ENCODE assay signal across 8 cellular contexts in the genomic region with DNA sequence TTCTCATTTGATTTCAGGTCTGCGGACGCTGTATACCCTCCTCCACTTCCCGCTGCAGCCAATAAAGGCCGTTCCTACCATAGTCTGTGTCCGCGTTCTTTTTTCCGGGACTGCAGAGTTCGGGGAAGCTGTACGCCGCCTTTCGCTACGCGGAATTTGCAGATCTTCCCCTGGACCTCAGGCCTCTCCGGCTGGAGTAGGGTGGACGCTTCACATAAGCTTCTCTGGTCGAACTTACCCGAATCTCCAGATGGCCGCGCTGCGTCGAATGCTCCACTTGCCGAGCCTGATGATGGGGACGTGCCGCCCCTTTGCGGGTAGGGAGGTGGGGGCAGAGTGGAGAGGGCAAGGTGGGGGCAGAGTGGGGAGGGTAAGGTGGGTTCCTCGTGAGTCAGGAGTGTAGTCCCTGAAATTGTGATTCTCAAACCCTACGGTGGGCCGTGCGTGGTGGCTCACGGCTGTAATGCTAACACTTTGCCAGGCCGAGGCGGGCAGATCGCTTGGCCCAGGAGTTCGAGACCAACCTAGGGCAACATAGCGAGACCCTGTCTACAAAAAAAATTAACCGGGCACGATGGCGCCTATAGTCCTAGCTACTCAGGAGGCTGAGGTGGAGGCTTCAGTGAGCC. TPM values are rescaled to one million over a fixed set of nuclear protein-coding genes. Genes with fewer than 3 reads are reported as not detected.
DNase-seq lines count a peak whose midpoint lies in the region; FAIRE-seq and TF ChIP-seq lines count a peak whose summit lies in the region.

No MANE protein-coding gene starts in this region.

- H3K23ac ChIP-seq in H9 (ENCODE audit: insufficient read length, low read depth, low read length): no peak overlapping the region

- dilution Hi-C loops in endothelial cell of umbilical vein (cut with MboI; ENCODE audit: extremely low pct_ligation_motif_present, low sequenced_read_pairs): no loop called here

- no peaks in the 10 kb centered on the region for H3K9me2 ChIP-seq in DOHH2 (replicated peaks; ENCODE audit: control insufficient read depth, low read length)

- H3T11ph ChIP-seq in H9 (ENCODE audit: low read length): no peak overlapping the region

- H3K23me2 ChIP-seq in H9 (ENCODE audit: insufficient read length, low read depth, low read length, poor library complexity, severe bottlenecking): peaks cover 14% of the 10 kb centered on the region

- no peaks in the 10 kb centered on the region for H3K79me1 ChIP-seq in H9 (ENCODE audit: insufficient read depth, low read depth, low read length, poor library complexity, severe bottlenecking)

- no peak overlapping the region for H3K56ac ChIP-seq in H9 (ENCODE audit: insufficient read length, low read depth, low read length)

- no peak overlapping the region for H4K5ac ChIP-seq in H9 (ENCODE audit: insufficient read length, low read depth, low read length)

- H2BK12ac ChIP-seq in H9 (ENCODE audit: insufficient read length, low read depth, low read length): no peak overlapping the region

- H3K14ac ChIP-seq in H9 (ENCODE audit: insufficient read depth, low read length): peak overlapping the region; percentile 49; the same call in 1 of the 2 replicates

- H3K36me3 ChIP-seq in DOHH2 (ENCODE audit: control insufficient read depth, low read length) (peaks cover 69% of the 10 kb centered on the region), endothelial cell of umbilical vein (ENCODE audit: control insufficient read depth in 2 of 2, extremely low read depth in 1 of 2, insufficient read depth in 2 of 2, low read length in 2 of 2) (peaks cover 0 to 2% of the 10 kb centered on the region in 2 experiments), stomach smooth muscle (ENCODE audit: control insufficient read depth in 2 of 2, insufficient read depth in 2 of 2, low read length in 2 of 2) (peaks cover 4 to 7% of the 10 kb centered on the region in 2 donors)

- H3K4me3 Mint-ChIP-seq in H9: peak overlapping the region; percentile 94 to 99

- peaks cover 48% of the 10 kb centered on the region for H3F3A ChIP-seq in DOHH2 (ENCODE audit: control insufficient read depth, insufficient read depth)

- no peak overlapping the region for H2BK120ac ChIP-seq in H9 (ENCODE audit: low read depth, low read length, poor library complexity, severe bottlenecking)

- CTCF ChIA-PET in endothelial cell of umbilical vein (lab: Charles Lee): interaction anchor here (0.9 to 2.5 kb wide), 14 partner anchors 10 to 271 kb away, joined by 3 to 15 read pairs (median 6); partner anchors contain the start of genes B3GAT3, BSCL2, GNG3 and INTS5

- no peak overlapping the region for H2BK5ac ChIP-seq in H9 (ENCODE audit: insufficient read length, low read length)

- intact Hi-C loops in endothelial cell of umbilical vein (cut with micrococcal nuclease): loop anchor here (1.0 to 5.0 kb wide), 4 partner anchors 12 to 53 kb away; partner anchors contain the start of genes BSCL2, EML3, GNG3 and INTS5

- no peak overlapping the region for H2BK20ac ChIP-seq in H9 (ENCODE audit: low read depth, low read length, poor library complexity, severe bottlenecking)

- H3K9me3 Mint-ChIP-seq in H9: no peaks in the 10 kb centered on the region; a peak in 1 of 5 replicates

- no peak overlapping the region for H3K4ac ChIP-seq in H9 (ENCODE audit: low read depth, low read length)

- POLR2A ChIA-PET in endothelial cell of umbilical vein (lab: Charles Lee): interaction anchor here (0.8 to 2.2 kb wide), 30 partner anchors 9 to 328 kb away, joined by 3 to 71 read pairs (median 8); partner anchors contain the start of genes AHNAK, B3GAT3, EEF1G and EML3

- no peaks in the 10 kb centered on the region for H3K9me3 ChIP-seq in DOHH2 (ENCODE audit: control insufficient read depth, insufficient read depth, low read length)
- H3K9me3 ChIP-seq in H9 (ENCODE audit: control insufficient read depth, low read depth, low read length): no peaks in the 10 kb centered on the region
- H3K9me3 ChIP-seq in endothelial cell of umbilical vein (replicated peaks; ENCODE audit: control insufficient read depth, insufficient read depth, low read length): no peaks in the 10 kb centered on the region
- H3K9me3 ChIP-seq in stomach smooth muscle (ENCODE audit: control insufficient read depth in 2 of 2, low read length in 2 of 2): no peaks in the 10 kb centered on the region

- peaks cover 29 to 54% (median 29%) of the 10 kb centered on the region in 3 experiments for H3K36me3 Mint-ChIP-seq in H9 (ENCODE audit: insufficient read depth in 1 of 3, low read depth in 3 of 3)

- peaks cover 17 to 21% of the 10 kb centered on the region in 2 experiments for H3K4me1 Mint-ChIP-seq in H9

- H3K27me3 ChIP-seq in DOHH2 (ENCODE audit: control insufficient read depth, low read length): no peaks in the 10 kb centered on the region
- H3K27me3 ChIP-seq in H9 (ENCODE audit: insufficient read depth, low read length): no peaks in the 10 kb centered on the region
- no peaks in the 10 kb centered on the region for H3K27me3 ChIP-seq in endothelial cell of umbilical vein (ENCODE audit: control insufficient read depth in 2 of 2, insufficient read depth in 2 of 2, low read length in 2 of 2)
- no peaks in the 10 kb centered on the region for H3K27me3 ChIP-seq in stomach smooth muscle (ENCODE audit: control insufficient read depth in 1 of 2, insufficient read depth in 2 of 2, low read length in 2 of 2)

- H4K20me1 ChIP-seq in DOHH2 (ENCODE audit: control insufficient read depth, insufficient read depth, low read depth, low read length) (peaks cover 12% of the 10 kb centered on the region), H9 (ENCODE audit: control insufficient read depth, insufficient read depth, insufficient read length) (no peaks in the 10 kb centered on the region), endothelial cell of umbilical vein (replicated peaks; ENCODE audit: control insufficient read depth, extremely low read depth, insufficient read depth, low read length) (no peaks in the 10 kb centered on the region)

- WGBS in H9 (ENCODE audit: extremely low coverage, insufficient read length, low lambda C conversion rate): no CpG with 5 or more reads among the region's 38 CpGs

- peak overlapping the region; percentile 38 for H3K18ac ChIP-seq in H9 (ENCODE audit: insufficient read length, low read depth, low read length)

- no peak overlapping the region for H4K8ac ChIP-seq in H9 (replicated peaks; ENCODE audit: insufficient read length, low read depth, low read length)

- no TSS peak for BruUV-seq in endothelial cell of umbilical vein (replicated peaks; lab: Mats Ljungman, UMichigan)

- peak; percentile 35 for FAIRE-seq in endothelial cell of umbilical vein (lab: Jason Lieb, UNC)

- H2BK15ac ChIP-seq in H9 (ENCODE audit: low read depth, low read length): no peak overlapping the region

- H3K27ac Mint-ChIP-seq in H9: peak overlapping the region; percentile 96 to 98 (median 97)

- H3K27ac ChIP-seq in DOHH2 (ENCODE audit: low read depth, low read length) (peak overlapping the region; percentile 92), H9 (ENCODE audit: insufficient read length, low read depth, low read length) (no peak overlapping the region), endothelial cell of umbilical vein (ENCODE audit: insufficient read depth, low read depth, low read length) (peak overlapping the region; percentile 44), stomach smooth muscle (ENCODE audit: low read length) (peak overlapping the region; percentile 88)

- no peak overlapping the region for H2AFZ ChIP-seq in H9 (ENCODE audit: low read length)
- H2AFZ ChIP-seq in endothelial cell of umbilical vein (ENCODE audit: low read depth, low read length): no peak overlapping the region

- H3K9ac ChIP-seq in H9 (ENCODE audit: extremely low read depth, insufficient read length, low read length) (peak overlapping the region; percentile 95), endothelial cell of umbilical vein (replicated peaks; ENCODE audit: extremely low read depth, insufficient read depth, low read length) (peak overlapping the region; percentile 69), stomach smooth muscle (ENCODE audit: low read length in 2 of 2) (peak overlapping the region; percentile 86 to 93)

- TF ChIP-seq CTCF in DOHH2 (IDR thresholded peaks at IDR 0.05; ENCODE audit: low read depth, low read length, poor library complexity, severe bottlenecking) (no peak), H9 (conservative IDR thresholded peaks at IDR 0.05) (no peak), endothelial cell of umbilical vein (IDR thresholded peaks at IDR 0.05; ENCODE audit: extremely low read depth in 1 of 2, insufficient read depth in 1 of 2, low read depth in 1 of 2, low read length in 2 of 2) (no peak)

- no peak for TF ChIP-seq POLR2A in endothelial cell of umbilical vein (IDR thresholded peaks at IDR 0.05; ENCODE audit: low read depth, low read length)

- DNase-seq in H9 (no peak), NCI-H146 treated with DMSO at 0.1 percent for 48 hours (lab: John Stamatoyannopoulos, UW; ENCODE audit: unreplicated experiment) (peak; percentile 22), activated T-cell treated with anti-CD3 and anti-CD28 coated beads for 1 hour (ENCODE audit: low read depth) (peak; percentile 51), endothelial cell of umbilical vein (ENCODE audit: low read depth, low spot score) (no peak), myocyte (ENCODE audit: low read depth) (peak; percentile 70), NCI-H1694 (lab: John Stamatoyannopoulos, UW) (no peak)

- H3K27me3 Mint-ChIP-seq in H9 (ENCODE audit: low read depth): no peaks in the 10 kb centered on the region; the same call in 1 of the 2 replicates

- H3K4me3 ChIP-seq in DOHH2 (ENCODE audit: low read length) (peak overlapping the region; percentile 98), endothelial cell of umbilical vein (replicated peaks in 1 of 3; ENCODE audit: insufficient read depth in 1 of 3, low read depth in 1 of 3, low read length in 3 of 3) (peak overlapping the region; percentile 42 to 83 (median 59)), stomach smooth muscle (ENCODE audit: low read length in 2 of 2) (peak overlapping the region; percentile 79 to 97)

- H3K4me2 ChIP-seq in DOHH2 (ENCODE audit: low read length) (peak overlapping the region; percentile 99), H9 (ENCODE audit: insufficient read depth, insufficient read length, low read length) (peak overlapping the region; percentile 86), endothelial cell of umbilical vein (ENCODE audit: insufficient read depth, low read length) (peak overlapping the region; percentile 83)

- H3K79me2 ChIP-seq in DOHH2 (ENCODE audit: control insufficient read depth, low read length) (peaks cover 73% of the 10 kb centered on the region), H9 (ENCODE audit: insufficient read depth, low read length) (peaks cover 3% of the 10 kb centered on the region; the same call in 1 of the 2 replicates), endothelial cell of umbilical vein (ENCODE audit: control insufficient read depth, insufficient read depth, low read length) (peaks cover 33% of the 10 kb centered on the region)

- no peak overlapping the region for H4K91ac ChIP-seq in H9 (ENCODE audit: insufficient read length, low read depth, low read length)

- H3K9me1 ChIP-seq in endothelial cell of umbilical vein (replicated peaks; ENCODE audit: control insufficient read depth, extremely low read depth, insufficient read depth, low read length): no peaks in the 10 kb centered on the region

- no peak overlapping the region for H2AK5ac ChIP-seq in H9 (ENCODE audit: insufficient read length, low read length)

- peaks cover 48% of the 10 kb centered on the region for H3K4me1 ChIP-seq in DOHH2 (ENCODE audit: control insufficient read depth, low read length)
- H3K4me1 ChIP-seq in H9 (ENCODE audit: insufficient read depth, low read length): peaks cover 2% of the 10 kb centered on the region; the same call in 1 of the 2 replicates
- peaks cover 16% of the 10 kb centered on the region for H3K4me1 ChIP-seq in endothelial cell of umbilical vein (ENCODE audit: control insufficient read depth, extremely low read depth, insufficient read depth, low read length)
- peaks cover 37% of the 10 kb centered on the region for H3K4me1 ChIP-seq in stomach smooth muscle (ENCODE audit: control insufficient read depth, insufficient read depth, low read length)

RNA-seq across cellular contexts. Expression of gene CSKMT, which starts 0.6 kb away (rescaled TPM):
- total RNA-seq in H9 (2021) (49.2 and 51.5 TPM in 2 replicates), endothelial cell of umbilical vein (28.4 and 38.1 TPM in 2 replicates), myocyte (3.2 and 12.4 TPM in 2 replicates)
- polyA plus RNA-seq in endothelial cell of umbilical vein: 7.8 and 7.9 TPM in 2 replicates
- polyA plus RNA-seq in endothelial cell of umbilical vein (2011; cell fraction: cytosol; rRNA removed): 6.1 and 6.4 TPM in 2 replicates
- 7.5 and 11.9 TPM in 2 replicates for polyA plus RNA-seq in endothelial cell of umbilical vein (2011; cell fraction: nucleus; rRNA removed)
- 6.5 and 8.7 TPM in 2 replicates for polyA plus RNA-seq in endothelial cell of umbilical vein (2012)
- polyA minus RNA-seq in endothelial cell of umbilical vein: 11.0 and 11.7 TPM in 2 replicates
- 54.8 TPM for polyA minus RNA-seq in endothelial cell of umbilical vein (2011; cell fraction: cytosol; rRNA and poly(A)+ RNA removed)
- 21.3 and 80.2 TPM in 2 replicates for polyA minus RNA-seq in endothelial cell of umbilical vein (2011; cell fraction: nucleus; rRNA and poly(A)+ RNA removed)
- 4.3 TPM for polyA plus RNA-seq in myocyte (2012)

RNA-seq across cellular contexts. Expression of gene C11orf98, which starts 0.7 kb away (rescaled TPM):
- total RNA-seq in H9 (2021): 139 and 150 TPM in 2 replicates
- 58.7 and 61.0 TPM in 2 replicates for total RNA-seq in endothelial cell of umbilical vein
- 32.3 and 39.5 TPM in 2 replicates for polyA plus RNA-seq in endothelial cell of umbilical vein
- polyA plus RNA-seq in endothelial cell of umbilical vein (2011; cell fraction: cytosol; rRNA removed): 70.0 and 81.8 TPM in 2 replicates
- 35.6 and 42.1 TPM in 2 replicates for polyA plus RNA-seq in endothelial cell of umbilical vein (2011; cell fraction: nucleus; rRNA removed)
- polyA plus RNA-seq in endothelial cell of umbilical vein (2012): 84.1 and 99.3 TPM in 2 replicates
- polyA minus RNA-seq in endothelial cell of umbilical vein: 5.3 and 6.2 TPM in 2 replicates
- polyA minus RNA-seq in endothelial cell of umbilical vein (2011; cell fraction: cytosol; rRNA and poly(A)+ RNA removed): 11.5 TPM
- polyA minus RNA-seq in endothelial cell of umbilical vein (2011; cell fraction: nucleus; rRNA and poly(A)+ RNA removed): 2.0 and 5.0 TPM in 2 replicates
- total RNA-seq in myocyte: 32.2 and 40.7 TPM in 2 replicates
- 49.8 TPM for polyA plus RNA-seq in myocyte (2012)

RNA-seq across cellular contexts. Expression of gene UQCC3, which starts 5.7 kb away (rescaled TPM):
- total RNA-seq in H9 (2021) (11.1 and 12.3 TPM in 2 replicates), endothelial cell of umbilical vein (8.6 and 9.0 TPM in 2 replicates), myocyte (5.7 and 6.3 TPM in 2 replicates)
- polyA plus RNA-seq in endothelial cell of umbilical vein: 15.3 and 15.5 TPM in 2 replicates
- polyA plus RNA-seq in endothelial cell of umbilical vein (2011; cell fraction: cytosol; rRNA removed): 7.6 and 12.2 TPM in 2 replicates
- 2.6 and 4.0 TPM in 2 replicates for polyA plus RNA-seq in endothelial cell of umbilical vein (2011; cell fraction: nucleus; rRNA removed)
- 6.9 and 11.2 TPM in 2 replicates for polyA plus RNA-seq in endothelial cell of umbilical vein (2012)
- polyA minus RNA-seq in endothelial cell of umbilical vein: 2.4 and 3.0 TPM in 2 replicates
- polyA minus RNA-seq in endothelial cell of umbilical vein (2011; cell fraction: cytosol; rRNA and poly(A)+ RNA removed): 8.3 TPM
- 1.6 TPM in 2 replicates for polyA minus RNA-seq in endothelial cell of umbilical vein (2011; cell fraction: nucleus; rRNA and poly(A)+ RNA removed)
- 11.7 TPM for polyA plus RNA-seq in myocyte (2012)

RNA-seq across cellular contexts. Expression of gene LBHD1, which starts 6.3 kb away (rescaled TPM):
- total RNA-seq in H9 (2021) (9.1 and 10.4 TPM in 2 replicates), endothelial cell of umbilical vein (7.5 and 10.5 TPM in 2 replicates), myocyte (4.5 and 5.0 TPM in 2 replicates)
- polyA plus RNA-seq in endothelial cell of umbilical vein: 3.5 and 3.8 TPM in 2 replicates
- polyA plus RNA-seq in endothelial cell of umbilical vein (2011; cell fraction: cytosol; rRNA removed): 2.8 and 3.6 TPM in 2 replicates
- polyA plus RNA-seq in endothelial cell of umbilical vein (2011; cell fraction: nucleus; rRNA removed): 19.1 and 21.0 TPM in 2 replicates
- 2.5 and 3.7 TPM in 2 replicates for polyA plus RNA-seq in endothelial cell of umbilical vein (2012)
- 4.6 and 5.2 TPM in 2 replicates for polyA minus RNA-seq in endothelial cell of umbilical vein
- 5.0 TPM for polyA minus RNA-seq in endothelial cell of umbilical vein (2011; cell fraction: cytosol; rRNA and poly(A)+ RNA removed)
- polyA minus RNA-seq in endothelial cell of umbilical vein (2011; cell fraction: nucleus; rRNA and poly(A)+ RNA removed): 6.8 and 8.0 TPM in 2 replicates
- 4.8 TPM for polyA plus RNA-seq in myocyte (2012)

RNA-seq across cellular contexts. Expression of gene INTS5, which starts 12.6 kb away (rescaled TPM):
- 40.0 and 41.6 TPM in 2 replicates for total RNA-seq in H9 (2021)
- 21.7 and 22.8 TPM in 2 replicates for total RNA-seq in endothelial cell of umbilical vein
- polyA plus RNA-seq in endothelial cell of umbilical vein: 20.3 and 20.9 TPM in 2 replicates
- polyA plus RNA-seq in endothelial cell of umbilical vein (2011; cell fraction: cytosol; rRNA removed): 13.7 and 15.8 TPM in 2 replicates
- 8.0 and 9.2 TPM in 2 replicates for polyA plus RNA-seq in endothelial cell of umbilical vein (2011; cell fraction: nucleus; rRNA removed)
- polyA plus RNA-seq in endothelial cell of umbilical vein (2012): 17.4 and 19.8 TPM in 2 replicates
- 25.1 and 28.9 TPM in 2 replicates for polyA minus RNA-seq in endothelial cell of umbilical vein
- polyA minus RNA-seq in endothelial cell of umbilical vein (2011; cell fraction: cytosol; rRNA and poly(A)+ RNA removed): 17.8 TPM
- polyA minus RNA-seq in endothelial cell of umbilical vein (2011; cell fraction: nucleus; rRNA and poly(A)+ RNA removed): 9.3 and 11.3 TPM in 2 replicates
- total RNA-seq in myocyte: 20.6 and 22.4 TPM in 2 replicates
- polyA plus RNA-seq in myocyte (2012): 15.8 TPM

Comparison
In these comparisons a context has a peak if more than half of its experiments do, and no peak if none do; other contexts are left out.
1. DNase-seq: peak in NCI-H146 treated with DMSO at 0.1 percent for 48 hours (single experiment), activated T-cell treated with anti-CD3 and anti-CD28 coated beads for 1 hour (single experiment) and myocyte (single experiment); none in H9 (single experiment), endothelial cell of umbilical vein (single experiment) and NCI-H1694 (single experiment).
2. Peak in every context shown above with its lines, with median percentiles within 50 percentile points of each other: H3K4me2 ChIP-seq, H3K4me3 ChIP-seq and H3K9ac ChIP-seq.